ENCODE assay signal across 25 cellular contexts in the genomic region with DNA sequence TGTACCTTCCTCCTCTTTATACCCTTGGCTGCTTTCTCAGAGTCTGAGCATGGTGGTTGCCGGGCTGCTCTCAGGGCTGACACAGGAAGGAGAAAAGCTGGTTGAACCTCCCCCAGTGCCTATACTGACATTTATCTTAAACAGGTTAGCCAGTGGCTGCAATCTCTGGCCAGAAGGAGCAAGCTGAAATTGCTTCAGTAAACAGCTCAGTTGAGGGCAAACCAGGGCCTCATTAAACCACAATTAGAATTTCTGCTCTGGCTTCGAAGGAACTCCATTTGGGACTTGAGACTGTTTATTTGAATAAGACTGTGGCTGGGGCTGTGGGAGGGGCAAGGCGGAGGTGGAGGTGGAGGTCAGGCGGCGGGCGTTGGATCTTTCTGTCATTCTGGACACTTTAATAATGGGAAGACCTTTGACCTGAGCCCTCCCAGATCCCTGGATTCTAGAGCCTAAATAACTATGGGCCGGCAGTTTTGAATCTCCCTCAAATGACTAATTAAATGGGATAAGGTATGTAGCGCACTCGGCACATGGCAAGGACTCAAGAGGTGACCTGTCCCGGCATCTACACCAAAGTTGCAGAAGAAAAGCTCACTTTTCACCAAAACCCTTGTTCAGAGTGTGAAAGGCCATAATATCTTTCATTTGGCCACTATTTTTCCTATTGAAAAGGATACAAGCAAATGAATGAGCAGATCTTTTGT.
"Had no signal": no experiment of that assay in that cellular context is flagged by ENCODE, and none has a peak within 500 bp of the region (broad histone marks: within the 10 kb centered on the region; RNA-seq: fewer than 3 reads in every experiment).

No MANE protein-coding gene starts in this region.

- H3K36me3 Mint-ChIP-seq: activated naive CD4-positive, alpha-beta T cell treated with anti-CD3 and anti-CD28 coated beads, Interleukin-2, amount 50 U/mL, for 24 hours had no signal

- H3K27ac Mint-ChIP-seq: activated CD8-positive, alpha-beta T cell treated with anti-CD3 and anti-CD28 coated beads for 36 hours; activated naive CD4-positive, alpha-beta T cell treated with anti-CD3 and anti-CD28 coated beads, Interleukin-2, amount 50 U/mL, for 24 hours; activated T-cell treated with anti-CD3 and anti-CD28 coated beads, Interleukin-2, amount 50 U/mL, for 72 hours; activated T-helper 2 cell treated with anti-CD3 and anti-CD28 coated beads, Interferon-gamma antibody, Interleukin-2, Interleukin-4, amounts not matched to agents 10 μg/mL and 5 μg/mL and 100 μg/mL, durations not matched to agents 14 hours and 24 hours and 36 hours; T-helper 1 cell treated with Interleukin-12 subunit alpha and Interleukin-12 subunit beta and Interleukin-4 antibody, amounts not matched to agents 30 μg/mL and 1 μg/mL, for 36 hours had no signal

- H3K4me3 ChIP-seq: breast epithelium, K562, Peyer's patch, SJCRH30 had no signal

- H3K27me3 ChIP-seq: breast epithelium, Peyer's patch, SJCRH30 had no signal

- H3K27ac ChIP-seq: breast epithelium, Peyer's patch, RWPE1, SJCRH30 had no signal

- H3K4me1 Mint-ChIP-seq: activated naive CD4-positive, alpha-beta T cell treated with anti-CD3 and anti-CD28 coated beads, Interleukin-2, amount 50 U/mL, for 24 hours had no signal

- H3K4me3 Mint-ChIP-seq: activated CD8-positive, alpha-beta T cell treated with anti-CD3 and anti-CD28 coated beads for 36 hours; activated naive CD4-positive, alpha-beta T cell treated with anti-CD3 and anti-CD28 coated beads, Interleukin-2, amount 50 U/mL, for 24 hours; activated T-cell treated with anti-CD3 and anti-CD28 coated beads, Interleukin-2, amount 50 U/mL, for 72 hours; T-helper 1 cell treated with Interleukin-12 subunit alpha and Interleukin-12 subunit beta and Interleukin-4 antibody, amounts not matched to agents 30 μg/mL and 1 μg/mL, for 36 hours had no signal

- H3K4me1 ChIP-seq: breast epithelium, Peyer's patch had no signal

- H3K36me3 ChIP-seq: breast epithelium, Peyer's patch, SJCRH30 had no signal

- H3K9me3 Mint-ChIP-seq: activated CD8-positive, alpha-beta T cell treated with anti-CD3 and anti-CD28 coated beads for 36 hours; activated naive CD4-positive, alpha-beta T cell treated with anti-CD3 and anti-CD28 coated beads, Interleukin-2, amount 50 U/mL, for 24 hours; activated T-cell treated with anti-CD3 and anti-CD28 coated beads, Interleukin-2, amount 50 U/mL, for 72 hours; activated T-helper 2 cell treated with anti-CD3 and anti-CD28 coated beads, Interferon-gamma antibody, Interleukin-2, Interleukin-4, amounts not matched to agents 10 μg/mL and 5 μg/mL and 100 μg/mL, durations not matched to agents 14 hours and 24 hours and 36 hours; T-helper 1 cell treated with Interleukin-12 subunit alpha and Interleukin-12 subunit beta and Interleukin-4 antibody, amounts not matched to agents 30 μg/mL and 1 μg/mL, for 36 hours had no signal

- ATAC-seq: activated CD4-positive, CD25-positive, alpha-beta regulatory T cell treated with anti-CD3 and anti-CD28 coated beads, Interleukin-2, amount 50 U/mL, for 24 hours; activated CD8-positive, alpha-beta T cell treated with anti-CD3 and anti-CD28 coated beads for 36 hours; activated T-cell treated with anti-CD3 and anti-CD28 coated beads, Interleukin-2, amount 50 U/mL, for 72 hours; K562; SK-N-SH treated with all-trans-retinoic acid at 6 μM for 48 hours had no signal

- DNase-seq: activated CD4-positive, alpha-beta T cell treated with anti-CD3 and anti-CD28 coated beads for 4 hours; activated CD8-positive, alpha-beta memory T cell treated with anti-CD3 and anti-CD28 coated beads, Interleukin-2, amount 50 U/mL, for 4 hours; activated CD8-positive, alpha-beta T cell treated with anti-CD3 and anti-CD28 coated beads for 36 hours; activated gamma-delta T cell treated with Interleukin-2 at 50 U/mL for 16 hours; activated T-cell treated with anti-CD3 and anti-CD28 coated beads, Interleukin-2, amount 50 U/mL, for 72 hours; aorta; Karpas-422; NCI-H1048; NCI-H146; NCI-H187 treated with DMSO at 0.1 percent for 48 hours; NCI-H2081 treated with DMSO at 0.1 percent for 48 hours; NCI-H446; NCI-H524; Peyer's patch; Right ventricle myocardium superior; SJCRH30; SW 1271 had no signal

- H3K9me3 ChIP-seq: breast epithelium, Peyer's patch, SJCRH30 had no signal
